In the genomic region with DNA sequence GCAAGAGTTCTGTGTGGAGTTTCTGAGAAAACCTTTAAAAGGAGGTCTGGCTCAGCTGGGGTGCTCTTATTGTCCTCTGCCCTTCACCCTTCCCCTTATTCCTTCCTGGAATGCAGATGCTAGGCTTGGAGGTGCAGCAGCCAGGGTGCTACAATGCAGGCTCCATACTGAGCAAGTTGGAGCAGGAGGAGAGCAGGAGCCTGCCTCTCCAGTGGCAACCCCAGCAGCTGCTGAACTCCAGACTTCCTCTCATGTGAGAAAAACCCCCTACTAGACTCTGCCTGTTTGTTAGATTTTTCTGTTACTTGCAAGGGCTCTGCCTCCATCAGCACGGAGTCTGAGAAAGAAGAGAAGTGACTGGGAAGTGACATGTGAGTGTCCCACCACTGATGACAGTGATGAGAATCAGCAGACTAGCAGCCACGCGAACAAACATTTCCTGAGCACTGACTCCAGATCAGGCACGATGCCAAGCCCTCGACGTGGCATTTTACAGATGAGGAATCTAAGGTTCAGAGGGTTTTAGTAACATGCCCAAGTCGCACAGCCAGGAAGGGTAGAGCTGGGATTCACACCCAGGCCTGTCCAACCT, we compare ENCODE assay signal across 1 cellular context.
TF ChIP-seq lines count a peak whose summit lies in the region.

No MANE protein-coding gene starts in this region.

TF ChIP-seq in HepG2, 621 proteins besides CTCF, POLR2A, EP300 and RAD21:
- TF ChIP-seq THYN1 (CRISPR knock-in tag; IDR thresholded peaks at IDR 0.05; ENCODE audit: borderline replicate concordance, low read depth), result no peak
